In the genomic region with DNA sequence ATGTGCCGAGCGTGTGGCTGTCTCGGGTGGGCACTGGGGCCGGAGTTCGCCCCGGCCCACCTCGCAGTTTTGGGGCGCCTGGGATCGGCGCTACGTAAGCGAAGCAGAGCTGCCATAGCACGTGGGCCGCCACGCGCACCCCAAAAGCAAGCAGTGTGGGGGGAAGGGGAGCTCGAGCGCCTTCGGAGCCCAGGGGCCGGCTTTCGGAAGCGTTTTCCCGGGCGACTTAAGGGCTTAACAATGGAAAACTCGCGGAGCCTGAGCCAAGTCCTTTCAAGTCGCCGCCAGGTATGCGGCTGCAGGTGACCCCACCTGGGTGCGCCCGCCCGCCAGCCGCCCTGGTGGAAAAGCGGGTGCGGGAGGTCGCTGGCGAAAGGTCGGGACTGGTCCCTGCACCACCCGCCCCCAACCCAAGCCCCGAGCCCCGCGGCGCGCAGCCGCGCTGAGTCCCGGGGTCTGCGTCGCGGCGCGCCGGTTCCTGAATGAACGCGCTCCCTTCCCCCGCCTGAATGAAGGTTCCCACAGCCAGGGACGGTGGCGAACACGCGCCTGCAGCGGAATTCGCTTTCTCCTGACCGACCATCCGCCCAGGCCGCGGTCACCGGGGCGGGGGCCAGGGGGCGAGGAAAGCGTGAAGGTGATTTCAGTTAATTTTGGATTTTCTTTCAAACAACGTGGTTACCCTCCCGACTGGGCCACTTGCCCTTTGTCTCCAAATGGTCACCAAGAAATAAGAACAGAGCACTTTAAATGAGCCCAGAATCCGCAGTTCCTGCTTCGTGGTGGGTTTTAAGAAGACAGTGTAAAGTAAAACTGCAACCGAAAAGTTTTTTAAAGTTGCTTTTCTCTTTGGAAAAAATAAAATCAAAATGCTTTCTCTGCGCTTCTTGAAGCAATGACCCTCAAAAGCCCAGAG, we compare ENCODE assay signal across 8 cellular contexts. TPM values are rescaled to one million over a fixed set of nuclear protein-coding genes. Genes with fewer than 3 reads are reported as not detected.
DNase-seq lines count a peak whose midpoint lies in the region; ATAC-seq, FAIRE-seq and TF ChIP-seq lines count a peak whose summit lies in the region.

No MANE protein-coding gene starts in this region.

- CTCF ChIA-PET in H1 (lab: Charles Lee; ENCODE audit: partially characterized antibody), result interaction anchor here (0.6 to 1.1 kb wide), 3 partner anchors 344 to 507 kb away, joined by 3 read pairs; a partner anchor contains a TSS

- peaks cover 0 to 13% of the 10 kb centered on the region in 2 experiments; a peak in 1 of 4 replicates for H3K79me2 ChIP-seq in H1 (ENCODE audit: control insufficient read depth in 1 of 2, insufficient read depth in 2 of 2, low read length in 2 of 2)

- peaks cover 4 to 17% (median 10%) of the 10 kb centered on the region in 4 experiments for H3K4me1 ChIP-seq in H1 (replicated peaks in 1 of 4; ENCODE audit: control insufficient read depth in 3 of 4, insufficient read depth in 4 of 4, low read length in 3 of 4)
- peaks cover 55% of the 10 kb centered on the region for H3K4me1 ChIP-seq in effector memory CD4-positive, alpha-beta T cell (ENCODE audit: control insufficient read depth, insufficient read depth, low read length, poor library complexity, severe bottlenecking)

- WGBS in H1 (ENCODE audit: extremely low coverage in 1 of 2, insufficient coverage in 1 of 2, insufficient read length in 1 of 2, insufficient replicate concordance in 2 of 2, low coverage in 1 of 2, low lambda C conversion rate in 2 of 2, missing lambda C conversion rate in 1 of 2), 2 experiments, result 1% methylated on average over 63 of the region's 76 CpGs; no CpG with 5 or more reads in 1 of the 2 experiments

- peaks cover 0 to 34% (median 22%) of the 10 kb centered on the region in 4 experiments; a peak in 5 of 7 replicates for H3K27me3 ChIP-seq in H1 (replicated peaks in 1 of 4; ENCODE audit: control insufficient read depth in 3 of 4, extremely low read depth in 1 of 4, insufficient read depth in 3 of 4, low read length in 3 of 4)
- H3K27me3 ChIP-seq in effector memory CD4-positive, alpha-beta T cell (replicated peaks; ENCODE audit: control insufficient read depth, insufficient read depth, low read length, poor library complexity, severe bottlenecking), result peaks cover 55% of the 10 kb centered on the region

- peak overlapping the region; percentile 88 for H3K27ac Mint-ChIP-seq in mesothelial cell of epicardium

- no peak for ATAC-seq in GM21723 (IDR thresholded peaks at IDR 0.05; ENCODE audit: unreplicated experiment)

- peak overlapping the region; percentile 99 for H4K91ac ChIP-seq in H1 (replicated peaks; ENCODE audit: insufficient read length, low read length)

- peak overlapping the region; percentile 73 for H3K4me3 Mint-ChIP-seq in mesothelial cell of epicardium

- H2BK12ac ChIP-seq in H1 (ENCODE audit: low read depth, low read length), result peak overlapping the region; percentile 94; the same call in 1 of the 2 replicates

- H3K18ac ChIP-seq in H1 (ENCODE audit: extremely low read depth, low read length), result peak overlapping the region; percentile 96

- peaks cover 42% of the 10 kb centered on the region for H3K4me1 Mint-ChIP-seq in mesothelial cell of epicardium

- no peak for TF ChIP-seq RAD21 in H1 (IDR thresholded peaks at IDR 0.05 in 1 of 2, conservative IDR thresholded peaks at IDR 0.05 in 1 of 2; ENCODE audit: low read depth in 2 of 2, low read length in 2 of 2)

- H2BK20ac ChIP-seq in H1 (ENCODE audit: low read length), result no peak overlapping the region

- TF ChIP-seq POLR2A in H1 (IDR thresholded peaks at IDR 0.05; ENCODE audit: control extremely low read depth in 1 of 2, low read depth in 2 of 2, low read length in 2 of 2), result peak in 1 of 2 experiments; percentile 48; a peak in 1 of 3 replicates

- H2BK120ac ChIP-seq in H1 (replicated peaks; ENCODE audit: low read depth, low read length), result peak overlapping the region; percentile 90

- TF ChIP-seq CTCF in GM12865 (IDR thresholded peaks at IDR 0.05; ENCODE audit: insufficient read depth, low read depth, low read length, missing control alignments) (no peak), H1 (IDR thresholded peaks at IDR 0.05; ENCODE audit: control extremely low read depth in 1 of 3, insufficient read depth in 1 of 3, low read depth in 1 of 3, low read length in 3 of 3) (no peak), mesothelial cell of epicardium (IDR thresholded peaks at IDR 0.05; ENCODE audit: unreplicated experiment) (no peak)

- H2BK15ac ChIP-seq in H1 (ENCODE audit: low read length), result 0 out of 2 replicates have a peak overlapping the region, but pooled peaks have one; percentile 29

- no peak overlapping the region for H3K23ac ChIP-seq in H1 (ENCODE audit: insufficient read length)

- H3K9ac ChIP-seq in H1 (replicated peaks in 1 of 4; ENCODE audit: extremely low read depth in 1 of 4, low read depth in 3 of 4, low read length in 3 of 4), result peak overlapping the region; percentile 52 to 69 (median 60); a peak in 6 of 7 replicates

- TF ChIP-seq EP300 in H1 (IDR thresholded peaks at IDR 0.05; ENCODE audit: borderline replicate concordance in 1 of 2, low read depth in 2 of 2, low read length in 2 of 2), result no peak

- DNase-seq in GM12865 (ENCODE audit: low read depth) (no peak), OCI-M1 (lab: John Stamatoyannopoulos, UW) (peak; percentile 94), H1 (ENCODE audit: low read depth in 1 of 2, low spot score in 2 of 2) (peak in 1 of 2 experiments; percentile 87), mesothelial cell of epicardium (ENCODE audit: low spot score in 2 of 2, unreplicated experiment in 2 of 2) (peak in 1 of 2 experiments; percentile 78), NCI-H446 treated with DMSO at 0.1 percent for 48 hours (lab: John Stamatoyannopoulos, UW) (no peak), NCI-H1436 treated with DMSO at 0.1 percent for 48 hours (lab: John Stamatoyannopoulos, UW) (no peak)
- no peak for DNase-seq in effector memory CD4-positive, alpha-beta T cell

- no peaks in the 10 kb centered on the region for H3K9me3 Mint-ChIP-seq in mesothelial cell of epicardium

- H3K14ac ChIP-seq in H1 (ENCODE audit: insufficient read length), result no peak overlapping the region

- peak overlapping the region; percentile 97 for H4K8ac ChIP-seq in H1 (ENCODE audit: extremely low read depth, insufficient read depth, low read length)

- peak overlapping the region; percentile 80 for H4K5ac ChIP-seq in H1 (ENCODE audit: insufficient read length, low read depth, low read length)

- no peaks in the 10 kb centered on the region for H3K9me3 ChIP-seq in H1 (ENCODE audit: insufficient read depth in 2 of 2, low read depth in 1 of 2, low read length in 1 of 2)
- no peaks in the 10 kb centered on the region for H3K9me3 ChIP-seq in effector memory CD4-positive, alpha-beta T cell (ENCODE audit: control insufficient read depth, low read length)

- no peaks in the 10 kb centered on the region for H3K36me3 ChIP-seq in H1 (ENCODE audit: control insufficient read depth in 2 of 4, insufficient read depth in 4 of 4, low read length in 3 of 4)
- H3K36me3 ChIP-seq in effector memory CD4-positive, alpha-beta T cell (ENCODE audit: control insufficient read depth, insufficient read depth, low read length), result no peaks in the 10 kb centered on the region

- H3K4me2 ChIP-seq in H1 (ENCODE audit: insufficient read depth in 1 of 2, low read depth in 2 of 2, low read length in 2 of 2), result peak overlapping the region; percentile 80 to 92

- no peak for FAIRE-seq in H1 (lab: Jason Lieb, UNC)

- peak overlapping the region; percentile 53; the same call in 1 of the 2 replicates for H3K27ac ChIP-seq in H1 (ENCODE audit: low read depth, low read length)
- no peak overlapping the region for H3K27ac ChIP-seq in effector memory CD4-positive, alpha-beta T cell (ENCODE audit: insufficient read depth, low read length, poor library complexity, severe bottlenecking)

- H2AK5ac ChIP-seq in H1 (ENCODE audit: low read depth, low read length), result peak overlapping the region; percentile 53; the same call in 1 of the 2 replicates

- H4K20me1 ChIP-seq in H1 (replicated peaks in 1 of 2; ENCODE audit: control insufficient read depth in 1 of 2, insufficient read depth in 2 of 2, low read length in 2 of 2), result peaks cover 0 to 2% of the 10 kb centered on the region in 2 experiments

- POLR2A ChIA-PET in H1 (lab: Charles Lee; ENCODE audit: partially characterized antibody), result interaction anchor here (0.7 to 13.2 kb wide), 37 partner anchors 10 to 626 kb away, joined by 3 to 197 read pairs (median 4); a partner anchor contains a TSS

- peaks cover 20% of the 10 kb centered on the region for H3K27me3 Mint-ChIP-seq in mesothelial cell of epicardium (ENCODE audit: low read depth)

- no peaks in the 10 kb centered on the region for H3K36me3 Mint-ChIP-seq in mesothelial cell of epicardium

- H3K4me3 ChIP-seq in GM12865 (ENCODE audit: low read depth, low read length) (peak overlapping the region; percentile 31), H1 (ENCODE audit: extremely low read depth in 1 of 4, insufficient read depth in 2 of 4, low read depth in 3 of 4, low read length in 4 of 4) (peak overlapping the region; percentile 45 to 97 (median 49))
- H3K4me3 ChIP-seq in effector memory CD4-positive, alpha-beta T cell (ENCODE audit: insufficient read depth, low read depth, low read length, poor library complexity, severe bottlenecking), result no peak overlapping the region

- peak overlapping the region; percentile 76 for H3K4ac ChIP-seq in H1 (replicated peaks; ENCODE audit: insufficient read length, low read depth, low read length)

- peaks cover 31% of the 10 kb centered on the region for H3K23me2 ChIP-seq in H1 (ENCODE audit: low read depth, low read length)

- H3K79me1 ChIP-seq in H1 (ENCODE audit: low read depth, low read length), result no peaks in the 10 kb centered on the region

- H3K56ac ChIP-seq in H1 (replicated peaks; ENCODE audit: insufficient read length, low read depth, low read length), result peak overlapping the region; percentile 73

- H2AFZ ChIP-seq in H1 (ENCODE audit: low read length), result no peak overlapping the region

- H2BK5ac ChIP-seq in H1 (ENCODE audit: low read depth, low read length), result peak overlapping the region; percentile 84

RNA-seq across cellular contexts. Expression of a gene that starts 2.7 kb away (rescaled TPM):
- 170 and 172 TPM in 2 replicates for total RNA-seq in H1 (2021; fragmentation: NEBNext Ultra II Directional; extraction: Animal tissue kit (Norgen Biotek cat#: 25700))
- polyA plus RNA-seq in H1 (2011; rRNA removed), result 64.5 and 156 TPM in 2 replicates
- polyA plus RNA-seq in H1 (2011; cell fraction: cytosol; rRNA removed), result 94.6 TPM
- polyA plus RNA-seq in H1 (2011; cell fraction: nucleus; rRNA removed), result 177 TPM
- polyA plus RNA-seq in H1 (2012, experiment 1 of 2), result 76.2 to 117 TPM (median 80.8 TPM) in 4 replicates
- 26.6 TPM for polyA plus RNA-seq in H1 (2012, experiment 2 of 2)
- 53.6 TPM for polyA plus RNA-seq in H1 (2013, experiment 1 of 2)
- polyA plus RNA-seq in H1 (2013, experiment 2 of 2), result 50.3 TPM
- 93.0 and 124 TPM in 2 replicates for polyA minus RNA-seq in H1 (2011; rRNA and poly(A)+ RNA removed)
- polyA minus RNA-seq in H1 (2011; cell fraction: cytosol; rRNA and poly(A)+ RNA removed), result 168 TPM
- 217 TPM for polyA minus RNA-seq in H1 (2011; cell fraction: nucleus; rRNA and poly(A)+ RNA removed)
- 215 to 224 TPM (median 217 TPM) in 3 replicates for total RNA-seq in mesothelial cell of epicardium

RNA-seq across cellular contexts. Expression of a gene that starts 36.9 kb away (rescaled TPM):
- total RNA-seq in H1 (2021; fragmentation: NEBNext Ultra II Directional; extraction: Animal tissue kit (Norgen Biotek cat#: 25700)), result 21.0 and 21.3 TPM in 2 replicates
- 15.4 and 25.5 TPM in 2 replicates for polyA plus RNA-seq in H1 (2011; rRNA removed)
- 23.2 TPM for polyA plus RNA-seq in H1 (2011; cell fraction: cytosol; rRNA removed)
- polyA plus RNA-seq in H1 (2011; cell fraction: nucleus; rRNA removed), result 27.7 TPM
- 14.4 to 21.4 TPM (median 16.7 TPM) in 4 replicates for polyA plus RNA-seq in H1 (2012, experiment 1 of 2)
- 8.5 TPM for polyA plus RNA-seq in H1 (2012, experiment 2 of 2)
- 13.6 TPM for polyA plus RNA-seq in H1 (2013, experiment 1 of 2)
- polyA plus RNA-seq in H1 (2013, experiment 2 of 2), result 12.2 TPM
- polyA minus RNA-seq in H1 (2011; rRNA and poly(A)+ RNA removed), result 7.5 and 11.1 TPM in 2 replicates
- polyA minus RNA-seq in H1 (2011; cell fraction: cytosol; rRNA and poly(A)+ RNA removed), result 5.7 TPM
- 18.6 TPM for polyA minus RNA-seq in H1 (2011; cell fraction: nucleus; rRNA and poly(A)+ RNA removed)
- total RNA-seq in mesothelial cell of epicardium, result 30.0 to 35.8 TPM (median 31.6 TPM) in 3 replicates
